In genomic region chrX:109889289-109890006, GRCh38 we compare ENCODE assay signal across 8 cellular contexts.
DNase-seq lines count a peak whose midpoint lies in the region; ATAC-seq and TF ChIP-seq lines count a peak whose summit lies in the region.

No MANE protein-coding gene starts in this region.

- no peaks in the 10 kb centered on the region for H3K4me1 ChIP-seq in Panc1 (ENCODE audit: control insufficient read depth, insufficient read depth, low read length)
- no peaks in the 10 kb centered on the region for H3K4me1 ChIP-seq in sigmoid colon

- H3K36me3 ChIP-seq in Panc1 (ENCODE audit: control insufficient read depth, insufficient read depth, low read length) (no peaks in the 10 kb centered on the region), sigmoid colon (no peaks in the 10 kb centered on the region)

- TF ChIP-seq CTCF in Panc1 (IDR thresholded peaks at IDR 0.05) (peak; percentile 40), sigmoid colon (IDR thresholded peaks at IDR 0.05) (no peak)

- DNase-seq in AG08395 (ENCODE audit: low spot score) (peak; percentile 34), Panc1 (ENCODE audit: low read depth, low spot score) (no peak), left cardiac atrium (no peak), NCI-H1436 treated with DMSO at 0.1 percent for 48 hours (lab: John Stamatoyannopoulos, UW) (no peak), NCI-H2227 (lab: John Stamatoyannopoulos, UW; ENCODE audit: unreplicated experiment) (no peak), NAMALWA (ENCODE audit: low spot score) (no peak), sigmoid colon (no peak)

- intact Hi-C loops in Panc1 (cut with micrococcal nuclease; ENCODE audit: unreplicated experiment) (loop anchor here (2.0 kb wide), 1 partner anchor 403 kb away; no protein-coding TSS in a partner anchor), left cardiac atrium (cut with DNase I) (loop anchor here (10.0 kb wide), 2 partner anchors 175 to 405 kb away; partner anchors contain the start of gene GUCY2F (in 2 of the 2)), sigmoid colon (cut with DNase I) (loop anchor here (10.0 kb wide), 1 partner anchor 405 kb away; the partner anchor contains the start of gene GUCY2F)

- ATAC-seq in GM21576 (IDR thresholded peaks at IDR 0.05; ENCODE audit: unreplicated experiment) (peak; percentile 43), Panc1 (peak; percentile 70; the same call in 1 of the 2 replicates), left cardiac atrium (peak; percentile 19 to 58)

- CTCF ChIA-PET in Panc1 (lab: Charles Lee), result no interaction called here

- POLR2A ChIA-PET in Panc1 (lab: Charles Lee), result no interaction called here

- no peak for TF ChIP-seq POLR2A in sigmoid colon (IDR thresholded peaks at IDR 0.05)

- no peaks in the 10 kb centered on the region for H3K9me3 ChIP-seq in Panc1 (ENCODE audit: control insufficient read depth, insufficient read depth, low read depth, low read length)
- no peaks in the 10 kb centered on the region for H3K9me3 ChIP-seq in sigmoid colon

- H3K4me3 ChIP-seq in Panc1 (ENCODE audit: low read depth in 2 of 2, low read length in 2 of 2) (no peak overlapping the region), sigmoid colon (no peak overlapping the region)

- WGBS in sigmoid colon, 2 donors, result 53 to 74% methylated on average over 4 of the region's 4 CpGs

- in situ Hi-C loops in Panc1 (cut with HindIII; ENCODE audit: low pct_unique_long_range_greater_than_20kb, low sequenced_read_pairs), result no loop called here

- TF ChIP-seq EP300 in sigmoid colon (IDR thresholded peaks at IDR 0.05), result no peak

- BruUV-seq in Panc1 (replicated peaks; lab: Mats Ljungman, UMichigan), result no TSS peak

- H3K27ac ChIP-seq in Panc1 (ENCODE audit: low read length), result no peak overlapping the region
- no peak overlapping the region for H3K27ac ChIP-seq in sigmoid colon

- H3K27me3 ChIP-seq in Panc1 (ENCODE audit: control insufficient read depth, insufficient read depth, low read length), result no peaks in the 10 kb centered on the region
- no peaks in the 10 kb centered on the region for H3K27me3 ChIP-seq in sigmoid colon
